In the genomic region with DNA sequence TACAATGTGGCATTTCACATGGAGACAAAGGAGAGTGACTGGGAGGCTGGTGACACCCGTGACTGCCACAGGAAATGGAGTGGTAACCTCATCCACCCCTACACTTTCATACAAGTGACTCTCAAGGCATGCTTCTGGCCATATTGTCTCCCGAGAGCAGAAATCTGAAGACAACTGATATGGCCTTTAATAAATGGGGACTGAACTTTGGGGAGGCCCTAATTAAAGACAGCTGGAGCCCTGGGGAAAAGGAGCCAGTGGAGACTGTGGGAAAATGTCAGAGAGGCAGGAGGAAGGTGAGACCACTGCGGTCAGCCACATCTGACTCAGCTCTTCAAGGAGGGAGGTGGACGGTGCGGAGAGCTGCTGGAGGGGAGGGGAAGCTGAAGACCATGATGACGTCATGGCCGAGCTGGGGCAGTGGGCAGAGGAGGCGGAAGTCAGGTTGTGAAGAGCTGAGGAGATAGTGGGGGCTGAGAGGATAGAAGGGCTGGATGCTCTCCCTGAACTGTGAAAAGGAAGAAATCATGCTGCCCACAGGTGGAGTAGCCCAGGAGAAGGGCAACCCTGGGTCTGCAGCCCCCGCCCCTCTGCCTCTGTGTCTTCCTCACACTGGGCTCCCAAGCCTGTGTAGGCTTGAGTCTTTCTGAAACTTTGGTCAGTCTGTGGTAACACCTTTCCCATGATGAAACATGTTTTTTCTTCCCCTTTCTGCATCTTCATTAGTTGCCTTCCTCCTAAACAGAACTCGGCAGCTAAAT, we compare ENCODE assay signal across 9 cellular contexts. TPM values are rescaled to one million over a fixed set of nuclear protein-coding genes. Genes with fewer than 3 reads are reported as not detected.
A peak's percentile ranks its signal among the peaks of the same experiment; 100 is the strongest.
DNase-seq lines count a peak whose midpoint lies in the region; ATAC-seq and TF ChIP-seq lines count a peak whose summit lies in the region.
"Had no signal": no experiment of that assay in that cellular context is flagged by ENCODE, and none has a peak within 500 bp of the region (broad histone marks: within the 10 kb centered on the region; RNA-seq: fewer than 3 reads in every experiment).

No MANE protein-coding gene starts in this region.

- H3K9me3 Mint-ChIP-seq in endodermal cell = no peaks in the 10 kb centered on the region
- H3K9me3 Mint-ChIP-seq: activated naive CD4-positive, alpha-beta T cell treated with anti-CD3 and anti-CD28 coated beads, Interleukin-2, amount 50 U/mL, for 72 hours had no signal

- no peaks in the 10 kb centered on the region for H3K36me3 ChIP-seq in endodermal cell (ENCODE audit: control insufficient read depth, insufficient read depth, low read length)
- H3K36me3 ChIP-seq in MM.1S (replicated peaks; ENCODE audit: insufficient read depth, low read length) = no peaks in the 10 kb centered on the region

- H3K4me3 ChIP-seq in endodermal cell (ENCODE audit: low read length) (no peak overlapping the region), MM.1S (ENCODE audit: low read length) (no peak overlapping the region)

- no peaks in the 10 kb centered on the region for H3K9me2 ChIP-seq in MM.1S (replicated peaks; ENCODE audit: insufficient read depth, low read length)

- peak; percentile 82 for DNase-seq in CMK (ENCODE audit: low read depth)
- peak; percentile 99 for DNase-seq in SKM-1 treated with dmso at 0.1 percent for 144 hours (lab: John Stamatoyannopoulos, UW; ENCODE audit: unreplicated experiment)
- DNase-seq in left kidney (ENCODE audit: low read depth, low spot score) = peak; percentile 32
- no peak for DNase-seq in endodermal cell
- no peak for DNase-seq in MM.1S
- DNase-seq in NCI-H524 treated with DMSO at 0.1 percent for 48 hours (lab: John Stamatoyannopoulos, UW) = no peak

- no peak overlapping the region for H3K4me2 ChIP-seq in MM.1S (ENCODE audit: low read depth, low read length)

- peaks cover 3% of the 10 kb centered on the region for H3K27me3 Mint-ChIP-seq in endodermal cell (ENCODE audit: insufficient read depth)

- H3K79me2 ChIP-seq in MM.1S (ENCODE audit: low read length) = no peaks in the 10 kb centered on the region

- TF ChIP-seq CTCF in endodermal cell (conservative IDR thresholded peaks at IDR 0.05) = no peak
- no peak for TF ChIP-seq CTCF in MM.1S (IDR thresholded peaks at IDR 0.05; ENCODE audit: low read length)

- no peaks in the 10 kb centered on the region for H3K4me1 ChIP-seq in endodermal cell (ENCODE audit: control insufficient read depth, insufficient read depth, low read length)
- H3K4me1 ChIP-seq in MM.1S (ENCODE audit: low read length) = peaks cover 18% of the 10 kb centered on the region

- H3K27ac Mint-ChIP-seq in endodermal cell = no peak overlapping the region

- H3K4me3 Mint-ChIP-seq in endodermal cell = no peak overlapping the region

- ATAC-seq in HG02610 (IDR thresholded peaks at IDR 0.05; ENCODE audit: unreplicated experiment) (peak; percentile 53), HG03159 (IDR thresholded peaks at IDR 0.05; ENCODE audit: unreplicated experiment) (no peak)

- H3K9me3 ChIP-seq in endodermal cell (ENCODE audit: control insufficient read depth, low read length) (no peaks in the 10 kb centered on the region), MM.1S (replicated peaks; ENCODE audit: insufficient read depth, low read length) (no peaks in the 10 kb centered on the region)

- WGBS in endodermal cell (ENCODE audit: insufficient coverage in 1 of 2, insufficient read length in 1 of 2), 2 experiments = 90 to 92% methylated on average over 9 to 10 of the region's 10 CpGs

- H2AFZ ChIP-seq in MM.1S (ENCODE audit: low read length) = no peak overlapping the region

- H3K36me3 Mint-ChIP-seq in endodermal cell (ENCODE audit: low read depth) = no peaks in the 10 kb centered on the region
- H3K36me3 Mint-ChIP-seq: activated naive CD4-positive, alpha-beta T cell treated with anti-CD3 and anti-CD28 coated beads, Interleukin-2, amount 50 U/mL, for 72 hours had no signal

- H4K20me1 ChIP-seq in MM.1S (ENCODE audit: insufficient read depth, low read length) = no peaks in the 10 kb centered on the region

- H3K27ac ChIP-seq in endodermal cell (ENCODE audit: low read depth, low read length) = no peak overlapping the region
- H3K27ac ChIP-seq in MM.1S (ENCODE audit: low read length) = no peak overlapping the region

- H3F3A ChIP-seq in MM.1S (ENCODE audit: insufficient read depth, low read length) = no peaks in the 10 kb centered on the region

- no peaks in the 10 kb centered on the region for H3K27me3 ChIP-seq in endodermal cell (ENCODE audit: control insufficient read depth, insufficient read depth, low read length, poor library complexity, severe bottlenecking)
- H3K27me3 ChIP-seq in MM.1S (replicated peaks; ENCODE audit: insufficient read depth, low read length) = no peaks in the 10 kb centered on the region

- H3K4me1 Mint-ChIP-seq in endodermal cell = no peaks in the 10 kb centered on the region

- H3K9ac ChIP-seq in endodermal cell (ENCODE audit: extremely low read depth, low read length, poor library complexity, severe bottlenecking) (no peak overlapping the region), MM.1S (ENCODE audit: low read length) (no peak overlapping the region)

RNA-seq across cellular contexts. Expression of gene NCF2, which starts 14.0 kb away (rescaled TPM):
- under 1 TPM in 1 of 2 donors, not detected in 1; 0.55 TPM for total RNA-seq in endodermal cell
- polyA plus RNA-seq in endodermal cell (2013, experiment 1 of 2) = not detected
- polyA plus RNA-seq in endodermal cell (2013, experiment 2 of 2) = not detected

RNA-seq across cellular contexts. Expression of gene ARPC5, which starts 31.4 kb away (rescaled TPM):
- total RNA-seq in endodermal cell = 10 to 100 TPM; 78.7 to 99.5 TPM
- polyA plus RNA-seq in endodermal cell (2013, experiment 1 of 2) = 144 TPM
- polyA plus RNA-seq in endodermal cell (2013, experiment 2 of 2) = 147 TPM

RNA-seq across cellular contexts. Expression of gene APOBEC4, which starts 48.9 kb away (rescaled TPM):
- not detected for total RNA-seq in endodermal cell
- polyA plus RNA-seq in endodermal cell (2013, experiment 1 of 2) = not detected
- polyA plus RNA-seq in endodermal cell (2013, experiment 2 of 2) = not detected
- total RNA-seq: activated naive CD4-positive, alpha-beta T cell treated with anti-CD3 and anti-CD28 coated beads, Interleukin-2, amount 50 U/mL, for 72 hours had no signal

Comparison
In these comparisons a context has a peak if more than half of its experiments do, and no peak if none do; other contexts are left out.
1. DNase-seq: peak in CMK (single experiment), SKM-1 treated with dmso at 0.1 percent for 144 hours (single experiment) and left kidney (single experiment); none in endodermal cell (single experiment), MM.1S (single experiment) and NCI-H524 treated with DMSO at 0.1 percent for 48 hours (single experiment).